ENCODE assay signal across 22 cellular contexts in genomic region chr9:110261631-110262030, GRCh38. TPM values are rescaled to one million over a fixed set of nuclear protein-coding genes. Genes with fewer than 3 reads are reported as not detected.
"Had no signal": no experiment of that assay in that cellular context is flagged by ENCODE, and none has a peak within 500 bp of the region (broad histone marks: within the 10 kb centered on the region; RNA-seq: fewer than 3 reads in every experiment).

No MANE protein-coding gene starts in this region.

- H3K36me3 ChIP-seq: cardiac muscle cell, esophagus squamous epithelium, gastroesophageal sphincter, heart left ventricle, left ventricle myocardium inferior, sigmoid colon, spleen, upper lobe of right lung had no signal

- DNase-seq: activated CD4-positive, CD25-positive, alpha-beta regulatory T cell treated with anti-CD3 and anti-CD28 coated beads, Interleukin-2, amount 50 U/mL, for 72 hours; activated CD8-positive, alpha-beta memory T cell treated with anti-CD3 and anti-CD28 coated beads for 24 hours; activated CD8-positive, alpha-beta memory T cell treated with anti-CD3 and anti-CD28 coated beads, Interleukin-2, amount 50 U/mL, for 48 hours; activated effector memory CD4-positive, alpha-beta T cell treated with Interleukin-2 at 50 U/mL for 16 hours; activated T-cell treated with anti-CD3 and anti-CD28 coated beads, Interleukin-2, amount 50 U/mL, for 48 hours; amygdala; effector memory CD8-positive, alpha-beta T cell; esophagus squamous epithelium; heart left ventricle; kidney glomerular epithelial cell; left ventricle myocardium inferior; mammary epithelial cell; nucleus accumbens; sigmoid colon; spleen; stimulated activated CD8-positive, alpha-beta memory T cell treated with anti-CD3 and anti-CD28 coated beads, Interleukin-4, amount 100 ng/mL, for 48 hours; stimulated activated naive CD4-positive, alpha-beta T cell; upper lobe of right lung had no signal

- H3K9me3 ChIP-seq: esophagus squamous epithelium, gastroesophageal sphincter, sigmoid colon, spleen, upper lobe of right lung had no signal

- H3K27me3 ChIP-seq: cardiac muscle cell, esophagus squamous epithelium, heart left ventricle, sigmoid colon, spleen, upper lobe of right lung had no signal

- H3K27ac ChIP-seq: cardiac muscle cell, esophagus squamous epithelium, gastroesophageal sphincter, heart left ventricle, left ventricle myocardium inferior, sigmoid colon, spleen, upper lobe of right lung had no signal

- H3K4me3 ChIP-seq: cardiac muscle cell, esophagus squamous epithelium, gastroesophageal sphincter, heart left ventricle, left ventricle myocardium inferior, sigmoid colon, spleen, upper lobe of right lung had no signal

- ATAC-seq: effector memory CD8-positive, alpha-beta T cell; gastroesophageal sphincter; heart left ventricle; upper lobe of right lung had no signal

RNA-seq across cellular contexts. Expression of gene C9orf152, which starts 53.7 kb away (rescaled TPM):
- total RNA-seq: cardiac muscle cell, dermis microvascular lymphatic vessel endothelial cell, heart left ventricle, left ventricle myocardium inferior, mammary epithelial cell, myocyte, sigmoid colon, spleen had no signal
- polyA plus RNA-seq: cardiac muscle cell, heart left ventricle, mammary epithelial cell, spleen had no signal
